Comparison of ENCODE assay signal across 10 cellular contexts in the genomic region with DNA sequence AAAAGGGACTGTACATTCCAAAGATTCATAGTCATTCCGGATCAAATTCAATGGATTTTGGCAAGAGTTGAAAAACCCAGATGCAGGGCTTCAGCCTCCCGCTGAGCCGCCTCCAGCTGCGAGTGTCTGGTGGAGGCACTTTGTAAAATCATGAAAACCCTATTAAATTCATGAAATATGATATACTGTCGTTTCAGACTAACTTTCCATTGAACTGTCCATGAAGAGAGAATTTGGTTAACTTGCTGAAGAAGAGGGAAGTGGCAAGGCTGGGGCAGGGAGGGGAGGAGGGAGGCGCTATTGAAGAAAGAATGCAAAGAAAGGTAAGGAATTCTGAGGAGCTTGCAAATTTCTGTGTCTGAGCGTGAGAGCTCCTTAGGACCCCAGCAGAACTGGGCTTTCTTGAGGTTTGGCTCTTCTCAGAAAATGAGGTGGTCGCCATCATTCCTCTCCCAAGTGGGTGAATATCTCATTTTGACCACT. TPM values are rescaled to one million over a fixed set of nuclear protein-coding genes. Genes with fewer than 3 reads are reported as not detected.
DNase-seq lines count a peak whose midpoint lies in the region; ATAC-seq and TF ChIP-seq lines count a peak whose summit lies in the region.
"Had no signal": no experiment of that assay in that cellular context is flagged by ENCODE, and none has a peak within 500 bp of the region (broad histone marks: within the 10 kb centered on the region; RNA-seq: fewer than 3 reads in every experiment).

No MANE protein-coding gene starts in this region.

- H3K9me3 Mint-ChIP-seq in HFFc6 (no peaks in the 10 kb centered on the region), type B pancreatic cell (no peaks in the 10 kb centered on the region)
- no peaks in the 10 kb centered on the region for H3K9me3 Mint-ChIP-seq in activated T-helper 2 cell treated with anti-CD3 and anti-CD28 coated beads, Interferon-gamma antibody, Interleukin-2, Interleukin-4, amounts not matched to agents 10 μg/mL and 5 μg/mL and 100 μg/mL, durations not matched to agents 14 hours and 24 hours and 36 hours

- H3K36me3 Mint-ChIP-seq in HFFc6 (ENCODE audit: low read depth) (no peaks in the 10 kb centered on the region), type B pancreatic cell (no peaks in the 10 kb centered on the region)
- H3K36me3 Mint-ChIP-seq in activated T-helper 2 cell treated with anti-CD3 and anti-CD28 coated beads, Interferon-gamma antibody, Interleukin-2, Interleukin-4, amounts not matched to agents 10 μg/mL and 5 μg/mL and 100 μg/mL, durations not matched to agents 14 hours and 24 hours and 36 hours (ENCODE audit: low read depth) = no peaks in the 10 kb centered on the region

- H3K4me1 Mint-ChIP-seq in HFFc6 (ENCODE audit: low read depth) = peaks cover 29% of the 10 kb centered on the region
- H3K4me1 Mint-ChIP-seq in type B pancreatic cell (ENCODE audit: unreplicated experiment) = peaks cover 39% of the 10 kb centered on the region
- H3K4me1 Mint-ChIP-seq in activated T-helper 2 cell treated with anti-CD3 and anti-CD28 coated beads, Interferon-gamma antibody, Interleukin-2, Interleukin-4, amounts not matched to agents 10 μg/mL and 5 μg/mL and 100 μg/mL, durations not matched to agents 14 hours and 24 hours and 36 hours (ENCODE audit: low read depth) = no peaks in the 10 kb centered on the region

- intact Hi-C loops in activated T-helper 2 cell treated with anti-CD3 and anti-CD28 coated beads, Interferon-gamma antibody, Interleukin-2, Interleukin-4, amounts not matched to agents 10 μg/mL and 5 μg/mL and 100 μg/mL, durations not matched to agents 14 hours and 24 hours and 36 hours (cut with micrococcal nuclease) = no loop called here

- no peak overlapping the region for H3K4me3 ChIP-seq in astrocyte of the spinal cord (ENCODE audit: low read depth, low read length)

- peaks cover 19% of the 10 kb centered on the region for H3K27me3 Mint-ChIP-seq in HFFc6 (ENCODE audit: insufficient read depth)
- H3K27me3 Mint-ChIP-seq in type B pancreatic cell = peaks cover 7% of the 10 kb centered on the region
- H3K27me3 Mint-ChIP-seq in activated T-helper 2 cell treated with anti-CD3 and anti-CD28 coated beads, Interferon-gamma antibody, Interleukin-2, Interleukin-4, amounts not matched to agents 10 μg/mL and 5 μg/mL and 100 μg/mL, durations not matched to agents 14 hours and 24 hours and 36 hours (ENCODE audit: low read depth) = no peaks in the 10 kb centered on the region

- H3K4me3 Mint-ChIP-seq in HFFc6 (peak overlapping the region; percentile 78), type B pancreatic cell (peak overlapping the region; percentile 76)
- H3K4me3 Mint-ChIP-seq in activated T-helper 2 cell treated with anti-CD3 and anti-CD28 coated beads, Interferon-gamma antibody, Interleukin-2, Interleukin-4, amounts not matched to agents 10 μg/mL and 5 μg/mL and 100 μg/mL, durations not matched to agents 14 hours and 24 hours and 36 hours (ENCODE audit: low read depth) = no peak overlapping the region

- ATAC-seq in HG03108 (IDR thresholded peaks at IDR 0.05; ENCODE audit: unreplicated experiment) (no peak), GM18870 (IDR thresholded peaks at IDR 0.05; ENCODE audit: unreplicated experiment) (no peak)
- ATAC-seq: activated CD4-positive, CD25-positive, alpha-beta regulatory T cell treated with anti-CD3 and anti-CD28 coated beads, Interleukin-2, amount 50 U/mL, for 24 hours had no signal

- in situ Hi-C loops in astrocyte of the spinal cord (cut with HindIII; ENCODE audit: low sequenced_read_pairs) = no loop called here

- TF ChIP-seq CTCF in HFFc6 (IDR thresholded peaks at IDR 0.05) (no peak), astrocyte of the spinal cord (IDR thresholded peaks at IDR 0.05; ENCODE audit: low read depth, low read length) (no peak), type B pancreatic cell (conservative IDR thresholded peaks at IDR 0.05) (no peak)

- DNase-seq in HFFc6 (peak; percentile 64), astrocyte of the spinal cord (ENCODE audit: low read depth, low spot score) (peak; percentile 98), iPS-NIHi7 (ENCODE audit: extremely low spot score) (peak; percentile 31), type B pancreatic cell (ENCODE audit: extremely low spot score, unreplicated experiment) (no peak)
- no peak for DNase-seq in activated T-helper 2 cell treated with anti-CD3 and anti-CD28 coated beads, Interferon-gamma antibody, Interleukin-2, Interleukin-4, amounts not matched to agents 10 μg/mL and 5 μg/mL and 100 μg/mL, durations not matched to agents 14 hours and 24 hours and 36 hours (ENCODE audit: low spot score)
- DNase-seq: amygdala, trophoblast cell had no signal

- H3K27ac Mint-ChIP-seq in HFFc6 (no peak overlapping the region), type B pancreatic cell (peak overlapping the region; percentile 86)
- no peak overlapping the region for H3K27ac Mint-ChIP-seq in activated T-helper 2 cell treated with anti-CD3 and anti-CD28 coated beads, Interferon-gamma antibody, Interleukin-2, Interleukin-4, amounts not matched to agents 10 μg/mL and 5 μg/mL and 100 μg/mL, durations not matched to agents 14 hours and 24 hours and 36 hours

RNA-seq across cellular contexts. Expression of gene SLC14A2, which starts 25.7 kb away (rescaled TPM):
- total RNA-seq in HFFc6 (2021; fragmentation: NEBNext Ultra II Directional; extraction: Animal tissue kit (Norgen Biotek cat#: 25700)) = not detected
- 1.5 and 5.7 TPM in 2 replicates for total RNA-seq in type B pancreatic cell (ENCODE audit: low replicate concordance)
- 0.09 TPM in 2 replicates for total RNA-seq in activated T-helper 2 cell treated with anti-CD3 and anti-CD28 coated beads, Interferon-gamma antibody, Interleukin-2, Interleukin-4, amounts not matched to agents 10 μg/mL and 5 μg/mL and 100 μg/mL, durations not matched to agents 14 hours and 24 hours and 36 hours

Comparison
In these comparisons a context has a peak if more than half of its experiments do, and no peak if none do; other contexts are left out.
1. DNase-seq: peak in HFFc6 (single experiment), astrocyte of the spinal cord (single experiment) and iPS-NIHi7 (single experiment); none in type B pancreatic cell (single experiment) and activated T-helper 2 cell treated with anti-CD3 and anti-CD28 coated beads, Interferon-gamma antibody, Interleukin-2, Interleukin-4, amounts not matched to agents 10 μg/mL and 5 μg/mL and 100 μg/mL, durations not matched to agents 14 hours and 24 hours and 36 hours (single experiment).